In genomic region chr16:13970708-13971422, GRCh38 we compare ENCODE assay signal across 22 cellular contexts.
"Had no signal": no experiment of that assay in that cellular context is flagged by ENCODE, and none has a peak within 500 bp of the region (broad histone marks: within the 10 kb centered on the region; RNA-seq: fewer than 3 reads in every experiment).

No MANE protein-coding gene starts in this region.

- H3K27ac ChIP-seq: colonic mucosa, heart left ventricle, pancreas, stomach, thoracic aorta, transverse colon had no signal

- DNase-seq: colonic mucosa; effector CD4-positive, alpha-beta T cell; endodermal cell; erythroblast; heart left ventricle; hippocampal formation; left colon; left ventricle myocardium superior; mesenchymal stem cell; naive B cell; occipital lobe; pancreas; right cardiac atrium; small intestine; stimulated activated CD4-positive, alpha-beta T cell treated with anti-CD3 and anti-CD28 coated beads, Interleukin-2, amount 100 ng/mL, for 48 hours; stomach; substantia nigra; transverse colon had no signal

- H3K4me1 ChIP-seq: colonic mucosa, heart left ventricle, pancreas, stomach, transverse colon had no signal

- H3K4me1 Mint-ChIP-seq: endodermal cell, naive B cell, nephron had no signal

- H3K27me3 ChIP-seq: colonic mucosa, heart left ventricle, pancreas, stomach, transverse colon had no signal

- H3K36me3 ChIP-seq: colonic mucosa, heart left ventricle, pancreas, stomach, thoracic aorta, transverse colon had no signal

- H3K27ac Mint-ChIP-seq: endodermal cell, nephron, progenitor cell of endocrine pancreas had no signal

- H3K9me3 Mint-ChIP-seq: endodermal cell had no signal

- H3K4me3 ChIP-seq: colonic mucosa, heart left ventricle, lung, pancreas, stomach, thoracic aorta, transverse colon had no signal

- ATAC-seq: heart left ventricle, left colon, left ventricle myocardium superior, pancreas, right cardiac atrium had no signal

- H3K4me3 Mint-ChIP-seq: endodermal cell, naive B cell, nephron had no signal
